ENCODE assay signal across 10 cellular contexts in genomic region chr5:67267522-67268232, GRCh38.
DNase-seq lines count a peak whose midpoint lies in the region; ATAC-seq and TF ChIP-seq lines count a peak whose summit lies in the region.
"Had no signal": no experiment of that assay in that cellular context is flagged by ENCODE, and none has a peak within 500 bp of the region (broad histone marks: within the 10 kb centered on the region; RNA-seq: fewer than 3 reads in every experiment).

No MANE protein-coding gene starts in this region.

- peak; percentile 44 for ATAC-seq in RWPE2 (ENCODE audit: low read depth)
- ATAC-seq in HG03442 (IDR thresholded peaks at IDR 0.05; ENCODE audit: unreplicated experiment), result no peak

- H3K27me3 Mint-ChIP-seq in activated T-helper 2 cell treated with anti-CD3 and anti-CD28 coated beads, Interferon-gamma antibody, Interleukin-2, Interleukin-4, amounts not matched to agents 10 μg/mL and 5 μg/mL and 100 μg/mL, durations not matched to agents 14 hours and 24 hours and 36 hours (ENCODE audit: low read depth), result no peaks in the 10 kb centered on the region

- no peak overlapping the region for H3K4me3 ChIP-seq in RWPE2 (ENCODE audit: severe bottlenecking)
- H3K4me3 ChIP-seq in mesodermal cell (ENCODE audit: extremely low read depth, insufficient read depth, low read length, poor library complexity, severe bottlenecking), result no peak overlapping the region
- no peak overlapping the region for H3K4me3 ChIP-seq in testis

- H3K4me1 Mint-ChIP-seq in activated T-helper 2 cell treated with anti-CD3 and anti-CD28 coated beads, Interferon-gamma antibody, Interleukin-2, Interleukin-4, amounts not matched to agents 10 μg/mL and 5 μg/mL and 100 μg/mL, durations not matched to agents 14 hours and 24 hours and 36 hours (ENCODE audit: low read depth), result peaks cover 3% of the 10 kb centered on the region

- H3K4me1 ChIP-seq in RWPE2 (ENCODE audit: insufficient read depth, poor library complexity, severe bottlenecking) (peaks cover 30% of the 10 kb centered on the region), mesodermal cell (ENCODE audit: control insufficient read depth, insufficient read depth, low read length, poor library complexity, severe bottlenecking) (no peaks in the 10 kb centered on the region), testis (peaks cover 27% of the 10 kb centered on the region)

- no peaks in the 10 kb centered on the region for H3K36me3 Mint-ChIP-seq in activated T-helper 2 cell treated with anti-CD3 and anti-CD28 coated beads, Interferon-gamma antibody, Interleukin-2, Interleukin-4, amounts not matched to agents 10 μg/mL and 5 μg/mL and 100 μg/mL, durations not matched to agents 14 hours and 24 hours and 36 hours (ENCODE audit: low read depth)

- TF ChIP-seq CTCF in RWPE2 (IDR thresholded peaks at IDR 0.05; ENCODE audit: poor library complexity, severe bottlenecking) (no peak), testis (IDR thresholded peaks at IDR 0.05) (no peak)

- no peak for TF ChIP-seq POLR2A in testis (IDR thresholded peaks at IDR 0.05)

- H3K36me3 ChIP-seq in RWPE2 (ENCODE audit: low read depth), result no peaks in the 10 kb centered on the region
- H3K36me3 ChIP-seq in mesodermal cell (ENCODE audit: control insufficient read depth, insufficient read depth, low read length), result no peaks in the 10 kb centered on the region
- H3K36me3 ChIP-seq in testis (ENCODE audit: low read depth, missing control alignments), result no peaks in the 10 kb centered on the region
- H3K36me3 ChIP-seq: WERI-Rb-1 had no signal

- DNase-seq in RWPE2 (ENCODE audit: low spot score) (no peak), epithelial cell of prostate (ENCODE audit: low read depth, low spot score) (no peak), testis (no peak), NCI-H1417 (lab: John Stamatoyannopoulos, UW) (no peak)
- DNase-seq in activated naive CD4-positive, alpha-beta T cell (lab: John Stamatoyannopoulos, UW), result no peak
- DNase-seq in activated T-helper 2 cell treated with anti-CD3 and anti-CD28 coated beads, Interferon-gamma antibody, Interleukin-2, Interleukin-4, amounts not matched to agents 10 μg/mL and 5 μg/mL and 100 μg/mL, durations not matched to agents 14 hours and 24 hours and 36 hours (ENCODE audit: low spot score), result no peak
- DNase-seq: stimulated activated CD4-positive, alpha-beta T cell treated with anti-CD3 and anti-CD28 coated beads, Interleukin-4, amount 100 ng/mL, for 24 hours; WERI-Rb-1 had no signal

- H3K4me3 Mint-ChIP-seq in activated T-helper 2 cell treated with anti-CD3 and anti-CD28 coated beads, Interferon-gamma antibody, Interleukin-2, Interleukin-4, amounts not matched to agents 10 μg/mL and 5 μg/mL and 100 μg/mL, durations not matched to agents 14 hours and 24 hours and 36 hours (ENCODE audit: low read depth), result no peak overlapping the region

- peak overlapping the region; percentile 100 for H3K27ac ChIP-seq in RWPE2 (ENCODE audit: poor library complexity, severe bottlenecking)
- peak overlapping the region; percentile 74 for H3K27ac ChIP-seq in epithelial cell of prostate
- H3K27ac ChIP-seq in mesodermal cell (ENCODE audit: low read depth, low read length, severe bottlenecking), result peak overlapping the region; percentile 89
- peak overlapping the region; percentile 81 to 84 for H3K27ac ChIP-seq in testis
- H3K27ac ChIP-seq: WERI-Rb-1 had no signal

- H3K9me3 ChIP-seq in RWPE2 (ENCODE audit: severe bottlenecking), result no peaks in the 10 kb centered on the region
- H3K9me3 ChIP-seq in mesodermal cell (ENCODE audit: control insufficient read depth, low read length), result no peaks in the 10 kb centered on the region
- no peaks in the 10 kb centered on the region for H3K9me3 ChIP-seq in testis

- H3K9me3 Mint-ChIP-seq in activated T-helper 2 cell treated with anti-CD3 and anti-CD28 coated beads, Interferon-gamma antibody, Interleukin-2, Interleukin-4, amounts not matched to agents 10 μg/mL and 5 μg/mL and 100 μg/mL, durations not matched to agents 14 hours and 24 hours and 36 hours, result no peaks in the 10 kb centered on the region

- 100% methylated on average over 2 of the region's 7 CpGs for WGBS in mesodermal cell (ENCODE audit: insufficient coverage in 2 of 2), 2 experiments
- WGBS in testis, 2 donors, result 49 to 72% methylated on average over 6 to 7 of the region's 7 CpGs

- H3K27me3 ChIP-seq in RWPE2 (ENCODE audit: insufficient read depth, poor library complexity, severe bottlenecking), result no peaks in the 10 kb centered on the region
- no peaks in the 10 kb centered on the region for H3K27me3 ChIP-seq in testis

- intact Hi-C loops in testis (cut with DNase I; ENCODE audit: low total_unique reads), result loop anchor here (10.0 kb wide), 1 partner anchor 537 kb away; no protein-coding TSS in a partner anchor
- intact Hi-C loops in activated T-helper 2 cell treated with anti-CD3 and anti-CD28 coated beads, Interferon-gamma antibody, Interleukin-2, Interleukin-4, amounts not matched to agents 10 μg/mL and 5 μg/mL and 100 μg/mL, durations not matched to agents 14 hours and 24 hours and 36 hours (cut with micrococcal nuclease), result no loop called here

- no peak overlapping the region for H3K27ac Mint-ChIP-seq in activated T-helper 2 cell treated with anti-CD3 and anti-CD28 coated beads, Interferon-gamma antibody, Interleukin-2, Interleukin-4, amounts not matched to agents 10 μg/mL and 5 μg/mL and 100 μg/mL, durations not matched to agents 14 hours and 24 hours and 36 hours
